Comparison of ENCODE assay signal across 36 cellular contexts in genomic region chr16:28019218-28019617, GRCh38. TPM values are rescaled to one million over a fixed set of nuclear protein-coding genes. Genes with fewer than 3 reads are reported as not detected.
"Had no signal": no experiment of that assay in that cellular context is flagged by ENCODE, and none has a peak within 500 bp of the region (broad histone marks: within the 10 kb centered on the region; RNA-seq: fewer than 3 reads in every experiment).

No MANE protein-coding gene starts in this region.

- H3K27me3 ChIP-seq: adrenal gland, ascending aorta, body of pancreas, breast epithelium, cardiac muscle cell had no signal

- ATAC-seq: activated naive CD4-positive, alpha-beta T cell treated with anti-CD3 and anti-CD28 coated beads, Interleukin-2, amount 50 U/mL, for 72 hours; activated naive CD8-positive, alpha-beta T cell treated with anti-CD3 and anti-CD28 coated beads, Interleukin-2, amount 50 U/mL, for 24 hours; activated T-cell treated with anti-CD3 and anti-CD28 coated beads, Interleukin-2, amount 50 U/mL, for 4 hours; activated T-cell treated with anti-CD3 and anti-CD28 coated beads, Interleukin-2, amount 50 U/mL, for 72 hours; activated T-helper 17 cell treated with anti-CD3 and anti-CD28 coated beads, Interleukin-2, amount 50 U/mL, for 72 hours; body of pancreas had no signal

- H3K36me3 ChIP-seq: adrenal gland, ascending aorta, brain microvascular endothelial cell, breast epithelium, cardiac muscle cell had no signal

- H3K9me3 ChIP-seq: adrenal gland, body of pancreas had no signal

- H3K27ac ChIP-seq: adrenal gland, ascending aorta, body of pancreas, brain microvascular endothelial cell, breast epithelium, cardiac muscle cell had no signal

- H3K4me3 ChIP-seq: adrenal gland, ascending aorta, body of pancreas, breast epithelium, cardiac muscle cell had no signal

- H3K4me1 ChIP-seq: adrenal gland, ascending aorta, body of pancreas, breast epithelium had no signal

- DNase-seq: activated effector memory CD4-positive, alpha-beta T cell treated with anti-CD3 and anti-CD28 coated beads, Interleukin-2, amount 50 U/mL, for 16 hours; activated effector memory CD4-positive, alpha-beta T cell treated with Interleukin-2 at 50 U/mL for 16 hours; activated gamma-delta T cell; activated gamma-delta T cell treated with Interleukin-2 at 50 U/mL for 16 hours; activated naive CD4-positive, alpha-beta T cell; activated naive CD4-positive, alpha-beta T cell treated with anti-CD3 and anti-CD28 coated beads for 36 hours; activated naive CD4-positive, alpha-beta T cell treated with anti-CD3 and anti-CD28 coated beads, Interleukin-2, amount 10 ng/mL, durations not matched to agents 7 days and 5 days; activated naive CD4-positive, alpha-beta T cell treated with anti-CD3 and anti-CD28 coated beads, Interleukin-2, amount 50 U/mL, for 16 hours; activated naive CD4-positive, alpha-beta T cell treated with Interleukin-2 at 50 U/mL for 16 hours; activated naive CD8-positive, alpha-beta T cell treated with anti-CD3 and anti-CD28 coated beads for 36 hours; activated naive CD8-positive, alpha-beta T cell treated with anti-CD3 and anti-CD28 coated beads, Interleukin-2, amount 10 ng/mL, durations not matched to agents 7 days and 5 days; activated naive CD8-positive, alpha-beta T cell treated with anti-CD3 and anti-CD28 coated beads, Interleukin-2, amount 50 U/mL, for 24 hours; activated T-cell treated with anti-CD3 and anti-CD28 coated beads, Interleukin-2, amount 50 U/mL, for 24 hours; activated T-cell treated with anti-CD3 and anti-CD28 coated beads, Interleukin-2, amount 50 U/mL, for 4 hours; activated T-cell treated with anti-CD3 and anti-CD28 coated beads, Interleukin-2, amount 50 U/mL, for 48 hours; activated T-cell treated with anti-CD3 and anti-CD28 coated beads, Interleukin-2, amount 50 U/mL, for 72 hours; adrenal gland; amniotic stem cell; amygdala; anterior cingulate cortex; aorta; body of pancreas; brain microvascular endothelial cell; caudate nucleus; central memory CD4-positive, alpha-beta T cell; cerebellar nuclear complex had no signal

RNA-seq across cellular contexts. Expression of gene GSG1L, which starts 44.3 kb away (rescaled TPM):
- total RNA-seq: activated naive CD4-positive, alpha-beta T cell treated with anti-CD3 and anti-CD28 coated beads for 36 hours; activated naive CD8-positive, alpha-beta T cell treated with anti-CD3 and anti-CD28 coated beads for 36 hours; activated naive CD8-positive, alpha-beta T cell treated with anti-CD3 and anti-CD28 coated beads, Interleukin-2, amount 10 ng/mL, durations not matched to agents 7 days and 5 days; activated T-cell treated with anti-CD3 and anti-CD28 coated beads, Interleukin-2, amount 50 U/mL, for 4 hours; activated T-cell treated with anti-CD3 and anti-CD28 coated beads, Interleukin-2, amount 50 U/mL, for 72 hours; activated T-helper 1 cell treated with anti-CD3 and anti-CD28 coated beads, Interleukin-12 subunit alpha, Interleukin-12 subunit beta, Interleukin-2, Interleukin-4 antibody, amounts not matched to agents 30 ng/mL and 10 ng/mL and 1 ng/mL, durations not matched to agents 14 hours and 24 hours and 36 hours; activated T-helper 2 cell treated with anti-CD3 and anti-CD28 coated beads, Interferon-gamma antibody, Interleukin-2, Interleukin-4, amounts not matched to agents 10 μg/mL and 5 μg/mL and 100 μg/mL, durations not matched to agents 14 hours and 24 hours and 36 hours; adrenal gland; ascending aorta; astrocyte; body of pancreas; breast epithelium; bronchial epithelial cell; cardiac muscle cell; chondrocyte had no signal
